7 cellular contexts compared by ENCODE assay signal in genomic region chr6:157940375-157941036, GRCh38. TPM values are rescaled to one million over a fixed set of nuclear protein-coding genes. Genes with fewer than 3 reads are reported as not detected.
DNase-seq lines count a peak whose midpoint lies in the region; ATAC-seq lines count a peak whose summit lies in the region.
"Not testable (repeated sequence)": the region's sequence is repeated elsewhere in the genome, so short reads cannot be mapped to it uniquely, and the experiment has no call there.

No MANE protein-coding gene starts in this region.

- peak overlapping the region; percentile 89 for H3K27ac Mint-ChIP-seq in activated T-cell treated with anti-CD3 and anti-CD28 coated beads, Interleukin-2, amount 50 U/mL, for 24 hours
- H3K27ac Mint-ChIP-seq in activated naive CD8-positive, alpha-beta T cell treated with anti-CD3 and anti-CD28 coated beads, Interleukin-2, amount 50 U/mL, for 24 hours = peak overlapping the region; percentile 40

- not testable (repeated sequence) for H3K27me3 Mint-ChIP-seq in activated T-cell treated with anti-CD3 and anti-CD28 coated beads, Interleukin-2, amount 50 U/mL, for 24 hours; activated naive CD8-positive, alpha-beta T cell treated with anti-CD3 and anti-CD28 coated beads, Interleukin-2, amount 50 U/mL, for 24 hours

- peaks cover 43% of the 10 kb centered on the region for H3K4me1 Mint-ChIP-seq in activated T-cell treated with anti-CD3 and anti-CD28 coated beads, Interleukin-2, amount 50 U/mL, for 24 hours (ENCODE audit: low read depth)
- peaks cover 35% of the 10 kb centered on the region for H3K4me1 Mint-ChIP-seq in activated naive CD8-positive, alpha-beta T cell treated with anti-CD3 and anti-CD28 coated beads, Interleukin-2, amount 50 U/mL, for 24 hours

- not testable (repeated sequence) for H3K4me3 Mint-ChIP-seq in activated T-cell treated with anti-CD3 and anti-CD28 coated beads, Interleukin-2, amount 50 U/mL, for 24 hours; activated naive CD8-positive, alpha-beta T cell treated with anti-CD3 and anti-CD28 coated beads, Interleukin-2, amount 50 U/mL, for 24 hours

- not testable (repeated sequence) for H3K9me3 Mint-ChIP-seq in activated T-cell treated with anti-CD3 and anti-CD28 coated beads, Interleukin-2, amount 50 U/mL, for 24 hours; activated naive CD8-positive, alpha-beta T cell treated with anti-CD3 and anti-CD28 coated beads, Interleukin-2, amount 50 U/mL, for 24 hours

- peak; percentile 42 for ATAC-seq in activated naive CD8-positive, alpha-beta T cell treated with anti-CD3 and anti-CD28 coated beads, Interleukin-2, amount 50 U/mL, for 24 hours

- peak; percentile 38 to 55 for DNase-seq in activated CD4-positive, alpha-beta T cell treated with anti-CD3 and anti-CD28 coated beads for 4 hours
- DNase-seq in activated T-cell treated with anti-CD3 and anti-CD28 coated beads, Interleukin-2, amount 50 U/mL, for 24 hours = peak; percentile 73
- DNase-seq in activated naive CD8-positive, alpha-beta T cell treated with anti-CD3 and anti-CD28 coated beads, Interleukin-2, amount 50 U/mL, for 24 hours = not testable (repeated sequence)
- DNase-seq in globus pallidus (ENCODE audit: low spot score) = peak; percentile 48
- peak; percentile 50 for DNase-seq in mucosa of gallbladder (ENCODE audit: low spot score)
- DNase-seq in stimulated activated CD4-positive, alpha-beta T cell treated with anti-CD3 and anti-CD28 coated beads, Interleukin-2, amount 100 ng/mL, for 24 hours = peak; percentile 64 to 70
- DNase-seq in stimulated activated CD8-positive, alpha-beta memory T cell treated with anti-CD3 and anti-CD28 coated beads, Interleukin-7, amount 100 ng/mL, for 4 hours (ENCODE audit: low read depth in 2 of 2) = peak; percentile 26 to 34

- peaks cover 95% of the 10 kb centered on the region for H3K36me3 Mint-ChIP-seq in activated T-cell treated with anti-CD3 and anti-CD28 coated beads, Interleukin-2, amount 50 U/mL, for 24 hours (ENCODE audit: low read depth)
- H3K36me3 Mint-ChIP-seq in activated naive CD8-positive, alpha-beta T cell treated with anti-CD3 and anti-CD28 coated beads, Interleukin-2, amount 50 U/mL, for 24 hours (ENCODE audit: low read depth) = peaks cover 70% of the 10 kb centered on the region

RNA-seq across cellular contexts. Expression of gene SYNJ2, which starts 41.2 kb away (rescaled TPM):
- total RNA-seq in mucosa of gallbladder = 26.8 TPM
